Comparison of ENCODE assay signal across 1 cellular context in the genomic region with DNA sequence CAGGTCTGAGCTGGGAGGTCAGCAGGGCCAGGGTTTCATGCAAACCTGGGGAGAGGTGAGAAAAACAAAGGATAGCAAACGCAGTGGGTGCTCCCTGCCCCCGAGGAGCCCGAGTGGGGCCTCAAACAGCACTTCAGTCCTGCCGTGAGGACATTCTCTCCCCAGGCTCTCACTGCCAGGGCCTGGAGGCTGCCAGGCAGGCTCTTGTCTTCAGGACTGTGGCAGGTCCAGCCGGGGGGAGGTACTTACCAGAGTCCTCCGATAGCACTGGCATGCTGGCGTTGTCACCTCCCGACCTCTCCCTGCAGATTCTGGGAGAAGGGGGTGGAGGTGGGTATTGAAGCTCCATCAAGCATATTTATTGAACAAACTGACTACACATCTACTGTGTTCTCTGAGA.
TF ChIP-seq lines count a peak whose summit lies in the region.

No MANE protein-coding gene starts in this region.

TF ChIP-seq in HepG2, 621 proteins besides CTCF, POLR2A, EP300 and RAD21:
- TF ChIP-seq ZMYM3 (CRISPR knock-in tag; IDR thresholded peaks at IDR 0.05), result no peak
- TF ChIP-seq ERF (CRISPR knock-in tag; IDR thresholded peaks at IDR 0.05), result no peak
- TF ChIP-seq ZNF850 (CRISPR knock-in tag; conservative IDR thresholded peaks at IDR 0.05), result no peak
- no peak for TF ChIP-seq ZNF367 (CRISPR knock-in tag; IDR thresholded peaks at IDR 0.05; ENCODE audit: borderline replicate concordance)
- TF ChIP-seq, protein P1, sequence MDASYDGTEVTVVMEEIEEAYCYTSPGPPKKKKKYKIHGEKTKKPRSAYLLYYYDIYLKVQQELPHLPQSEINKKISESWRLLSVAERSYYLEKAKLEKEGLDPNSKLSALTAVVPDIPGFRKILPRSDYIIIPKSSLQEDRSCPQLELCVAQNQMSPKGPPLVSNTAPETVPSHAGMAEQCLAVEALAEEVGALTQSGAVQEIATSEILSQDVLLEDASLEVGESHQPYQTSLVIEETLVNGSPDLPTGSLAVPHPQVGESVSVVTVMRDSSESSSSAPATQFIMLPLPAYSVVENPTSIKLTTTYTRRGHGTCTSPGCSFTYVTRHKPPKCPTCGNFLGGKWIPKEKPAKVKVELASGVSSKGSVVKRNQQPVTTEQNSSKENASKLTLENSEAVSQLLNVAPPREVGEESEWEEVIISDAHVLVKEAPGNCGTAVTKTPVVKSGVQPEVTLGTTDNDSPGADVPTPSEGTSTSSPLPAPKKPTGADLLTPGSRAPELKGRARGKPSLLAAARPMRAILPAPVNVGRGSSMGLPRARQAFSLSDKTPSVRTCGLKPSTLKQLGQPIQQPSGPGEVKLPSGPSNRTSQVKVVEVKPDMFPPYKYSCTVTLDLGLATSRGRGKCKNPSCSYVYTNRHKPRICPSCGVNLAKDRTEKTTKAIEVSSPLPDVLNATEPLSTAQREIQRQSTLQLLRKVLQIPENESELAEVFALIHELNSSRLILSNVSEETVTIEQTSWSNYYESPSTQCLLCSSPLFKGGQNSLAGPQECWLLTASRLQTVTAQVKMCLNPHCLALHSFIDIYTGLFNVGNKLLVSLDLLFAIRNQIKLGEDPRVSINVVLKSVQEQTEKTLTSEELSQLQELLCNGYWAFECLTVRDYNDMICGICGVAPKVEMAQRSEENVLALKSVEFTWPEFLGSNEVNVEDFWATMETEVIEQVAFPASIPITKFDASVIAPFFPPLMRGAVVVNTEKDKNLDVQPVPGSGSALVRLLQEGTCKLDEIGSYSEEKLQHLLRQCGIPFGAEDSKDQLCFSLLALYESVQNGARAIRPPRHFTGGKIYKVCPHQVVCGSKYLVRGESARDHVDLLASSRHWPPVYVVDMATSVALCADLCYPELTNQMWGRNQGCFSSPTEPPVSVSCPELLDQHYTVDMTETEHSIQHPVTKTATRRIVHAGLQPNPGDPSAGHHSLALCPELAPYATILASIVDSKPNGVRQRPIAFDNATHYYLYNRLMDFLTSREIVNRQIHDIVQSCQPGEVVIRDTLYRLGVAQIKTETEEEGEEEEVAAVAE (CRISPR knock-in tag; IDR thresholded peaks at IDR 0.05; ENCODE audit: borderline replicate concordance), result no peak
- TF ChIP-seq ZNF563 (CRISPR knock-in tag; IDR thresholded peaks at IDR 0.05), result no peak
